ENCODE assay signal across 31 cellular contexts in genomic region chr20:4554346-4554745, GRCh38.
"Had no signal": no experiment of that assay in that cellular context is flagged by ENCODE, and none has a peak within 500 bp of the region (broad histone marks: within the 10 kb centered on the region; RNA-seq: fewer than 3 reads in every experiment).

No MANE protein-coding gene starts in this region.

- H3K79me2 ChIP-seq: parathyroid adenoma had no signal

- H3K4me3 Mint-ChIP-seq: naive thymus-derived CD4-positive, alpha-beta T cell; natural killer cell; nephron; neural progenitor cell; stimulated activated memory B cell treated with anti-CD40 and anti-IgM and Interleukin-4, amounts not matched to agents 10 μg/mL and 1 μg/mL and 100 μg/mL, for 72 hours; stimulated activated naive CD8-positive, alpha-beta T cell treated with anti-CD3 and anti-CD28 coated beads, Interleukin-15, amount 100 ng/mL, for 72 hours; type B pancreatic cell had no signal

- H3K27ac ChIP-seq: neural progenitor cell, ovary, parathyroid adenoma, psoas muscle, skin epidermis, spleen, suprapubic skin, testis, tibial artery, transverse colon, upper lobe of right lung, uterus had no signal

- H3K36me3 ChIP-seq: neural progenitor cell, ovary, spleen, suprapubic skin, tibial artery, transverse colon, upper lobe of right lung, uterus had no signal

- H3K9ac ChIP-seq: neural progenitor cell, parathyroid adenoma had no signal

- H3K9me3 ChIP-seq: ovary, psoas muscle, suprapubic skin, testis, transverse colon, upper lobe of right lung, uterus had no signal

- DNase-seq: naive thymus-derived CD4-positive, alpha-beta T cell; natural killer cell; occipital lobe; ovary; posterior cingulate gyrus; psoas muscle; right cardiac atrium; spleen; stimulated activated CD4-positive, alpha-beta T cell treated with anti-CD3 and anti-CD28 coated beads, Interleukin-12 subunit alpha, Interleukin-12 subunit beta, amount 100 ng/mL, for 4 hours; stimulated activated CD4-positive, alpha-beta T cell treated with anti-CD3 and anti-CD28 coated beads, Interleukin-1b, Interleukin-23, amount 100 ng/mL, for 48 hours; stimulated activated CD4-positive, alpha-beta T cell treated with anti-CD3 and anti-CD28 coated beads, Interleukin-4, amount 100 ng/mL, for 1 hour; stimulated activated CD4-positive, alpha-beta T cell treated with anti-CD3 and anti-CD28 coated beads, Interleukin-4, amount 100 ng/mL, for 4 hours; stimulated activated CD8-positive, alpha-beta memory T cell treated with anti-CD3 and anti-CD28 coated beads, Interleukin-4, amount 100 ng/mL, for 48 hours; stimulated activated naive CD8-positive, alpha-beta T cell treated with anti-CD3 and anti-CD28 coated beads, Interleukin-15, amount 100 ng/mL, for 72 hours; stimulated activated naive CD8-positive, alpha-beta T cell treated with anti-CD3 and anti-CD28 coated beads, Interleukin-15, Interleukin-2, amounts not matched to agents 100 U/mL and 50 U/mL, for 24 hours; substantia nigra; testis; tibial artery; transverse colon; upper lobe of right lung; uterus had no signal

- H3K4me1 ChIP-seq: parathyroid adenoma, psoas muscle, spleen, suprapubic skin, testis, tibial artery, transverse colon, uterus had no signal

- H3K9me3 Mint-ChIP-seq: natural killer cell; neural progenitor cell; stimulated activated memory B cell treated with anti-CD40 and anti-IgM and Interleukin-4, amounts not matched to agents 10 μg/mL and 1 μg/mL and 100 μg/mL, for 72 hours; stimulated activated naive CD8-positive, alpha-beta T cell treated with anti-CD3 and anti-CD28 coated beads, Interleukin-15, amount 100 ng/mL, for 72 hours; type B pancreatic cell had no signal

- H3K27me3 ChIP-seq: neural progenitor cell, ovary, testis, transverse colon, uterus had no signal

- H3K36me3 Mint-ChIP-seq: natural killer cell; neural progenitor cell; stimulated activated memory B cell treated with anti-CD40 and anti-IgM and Interleukin-4, amounts not matched to agents 10 μg/mL and 1 μg/mL and 100 μg/mL, for 72 hours; type B pancreatic cell had no signal

- H3K4me2 ChIP-seq: neural progenitor cell, smooth muscle cell had no signal

- H3K4me3 ChIP-seq: neural progenitor cell, ovary, psoas muscle, skin epidermis, smooth muscle cell, spleen, suprapubic skin, testis, tibial artery, transverse colon, upper lobe of right lung, uterus had no signal

- H3K4me1 Mint-ChIP-seq: naive thymus-derived CD4-positive, alpha-beta T cell; natural killer cell; nephron; stimulated activated memory B cell treated with anti-CD40 and anti-IgM and Interleukin-4, amounts not matched to agents 10 μg/mL and 1 μg/mL and 100 μg/mL, for 72 hours; stimulated activated naive CD8-positive, alpha-beta T cell treated with anti-CD3 and anti-CD28 coated beads, Interleukin-15, amount 100 ng/mL, for 72 hours had no signal

- H2AFZ ChIP-seq: neural progenitor cell, parathyroid adenoma had no signal

- H3K27ac Mint-ChIP-seq: naive thymus-derived CD4-positive, alpha-beta T cell; natural killer cell; nephron; neural progenitor cell; progenitor cell of endocrine pancreas; stimulated activated memory B cell treated with anti-CD40 and anti-IgM and Interleukin-4, amounts not matched to agents 10 μg/mL and 1 μg/mL and 100 μg/mL, for 72 hours; stimulated activated naive CD8-positive, alpha-beta T cell treated with anti-CD3 and anti-CD28 coated beads, Interleukin-15, amount 100 ng/mL, for 72 hours; type B pancreatic cell had no signal

- ATAC-seq: naive thymus-derived CD4-positive, alpha-beta T cell; natural killer cell; psoas muscle; right cardiac atrium; sciatic nerve; stimulated activated memory B cell treated with anti-CD40 and anti-IgM and Interleukin-4, amounts not matched to agents 10 μg/mL and 1 μg/mL and 100 μg/mL, for 72 hours; stimulated activated naive CD8-positive, alpha-beta T cell treated with anti-CD3 and anti-CD28 coated beads, Interleukin-15, amount 100 ng/mL, for 72 hours; stimulated activated naive CD8-positive, alpha-beta T cell treated with anti-CD3 and anti-CD28 coated beads, Interleukin-15, Interleukin-2, amounts not matched to agents 100 U/mL and 50 U/mL, for 24 hours; upper lobe of right lung had no signal
